In the genomic region with DNA sequence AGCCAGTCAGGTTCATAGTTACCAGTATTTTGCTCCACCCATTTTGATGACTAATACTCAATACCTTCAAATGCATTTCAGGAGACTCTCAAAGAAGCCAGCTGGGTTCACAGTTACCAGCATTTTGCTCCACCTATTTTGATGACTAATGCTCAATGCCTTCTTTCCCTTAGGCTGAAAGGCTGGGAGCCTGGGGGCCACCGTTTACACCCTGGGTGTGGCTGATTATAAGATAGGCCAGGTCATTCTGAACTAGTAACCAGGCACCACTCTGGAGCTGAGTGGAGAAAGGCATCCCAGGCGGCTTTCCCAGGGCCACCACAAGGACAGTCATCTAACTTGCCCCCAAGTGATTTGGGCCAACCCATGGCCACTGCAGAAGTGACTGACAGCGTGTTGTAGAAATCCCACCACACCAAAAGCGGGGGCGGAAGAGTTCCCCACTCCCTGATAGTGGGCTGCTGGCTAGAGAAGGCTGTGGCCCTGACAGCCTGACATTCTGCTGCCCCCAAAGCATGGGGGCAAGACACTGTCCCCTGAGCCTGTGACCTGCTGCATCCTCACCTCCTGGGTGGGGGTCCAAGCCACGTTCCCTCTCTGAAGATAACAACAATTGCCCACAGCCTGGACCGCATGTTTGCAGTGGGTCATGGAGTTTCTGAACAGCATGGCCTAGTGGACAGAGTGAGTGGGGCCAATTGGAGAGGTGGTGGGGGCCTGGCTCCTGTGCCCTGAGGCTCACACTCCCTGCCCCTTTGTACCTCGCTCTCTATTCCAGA, we compare ENCODE assay signal across 12 cellular contexts. TPM values are rescaled to one million over a fixed set of nuclear protein-coding genes. Genes with fewer than 3 reads are reported as not detected.
DNase-seq lines count a peak whose midpoint lies in the region; ATAC-seq, FAIRE-seq and TF ChIP-seq lines count a peak whose summit lies in the region.
"Had no signal": no experiment of that assay in that cellular context is flagged by ENCODE, and none has a peak within 500 bp of the region (broad histone marks: within the 10 kb centered on the region; RNA-seq: fewer than 3 reads in every experiment).

No MANE protein-coding gene starts in this region.

- no peak overlapping the region for H3K27ac Mint-ChIP-seq in H9
- H3K27ac Mint-ChIP-seq: activated naive CD4-positive, alpha-beta T cell treated with anti-CD3 and anti-CD28 coated beads, Interleukin-2, amount 50 U/mL, for 24 hours had no signal

- no peaks in the 10 kb centered on the region for H3K79me2 ChIP-seq in H9 (ENCODE audit: insufficient read depth, low read length)
- H3K79me2 ChIP-seq in PC-3 (ENCODE audit: low read length) = no peaks in the 10 kb centered on the region
- no peaks in the 10 kb centered on the region for H3K79me2 ChIP-seq in MM.1S (ENCODE audit: low read length)

- H3K79me1 ChIP-seq in H9 (ENCODE audit: insufficient read depth, low read depth, low read length, poor library complexity, severe bottlenecking) = no peaks in the 10 kb centered on the region

- peak; percentile 36 for DNase-seq in H9
- DNase-seq in PC-3 = peak; percentile 98
- DNase-seq in pancreas = peak in 2 of 6 donors; percentile 24
- DNase-seq in sciatic nerve (ENCODE audit: low spot score) = no peak
- DNase-seq in MM.1S = no peak
- no peak for DNase-seq in cerebellar nuclear complex (lab: John Stamatoyannopoulos, UW)
- DNase-seq in ovary = no peak
- DNase-seq: retina had no signal

- H4K5ac ChIP-seq in H9 (ENCODE audit: insufficient read length, low read depth, low read length) = no peak overlapping the region

- TF ChIP-seq CTCF in H9 (conservative IDR thresholded peaks at IDR 0.05) (no peak), PC-3 (conservative IDR thresholded peaks at IDR 0.05; ENCODE audit: low read depth, low read length) (no peak), pancreas (IDR thresholded peaks at IDR 0.05) (no peak), MM.1S (IDR thresholded peaks at IDR 0.05; ENCODE audit: low read length) (no peak), ovary (IDR thresholded peaks at IDR 0.05) (no peak)

- H3K27me3 Mint-ChIP-seq in H9 (ENCODE audit: low read depth) = peaks cover 4% of the 10 kb centered on the region
- H3K27me3 Mint-ChIP-seq: activated naive CD4-positive, alpha-beta T cell treated with anti-CD3 and anti-CD28 coated beads, Interleukin-2, amount 50 U/mL, for 24 hours had no signal

- no peak overlapping the region for H3K14ac ChIP-seq in H9 (ENCODE audit: insufficient read depth, low read length)

- no peak overlapping the region for H3T11ph ChIP-seq in H9 (ENCODE audit: low read length)

- H2BK15ac ChIP-seq in H9 (ENCODE audit: low read depth, low read length) = no peak overlapping the region

- H3K56ac ChIP-seq in H9 (ENCODE audit: insufficient read length, low read depth, low read length) = no peak overlapping the region

- H2BK12ac ChIP-seq in H9 (ENCODE audit: insufficient read length, low read depth, low read length) = no peak overlapping the region

- H3K4me3 Mint-ChIP-seq in H9 = no peak overlapping the region
- H3K4me3 Mint-ChIP-seq: activated naive CD4-positive, alpha-beta T cell treated with anti-CD3 and anti-CD28 coated beads, Interleukin-2, amount 50 U/mL, for 24 hours had no signal

- no peaks in the 10 kb centered on the region for H3K23me2 ChIP-seq in H9 (ENCODE audit: insufficient read length, low read depth, low read length, poor library complexity, severe bottlenecking)

- no peak for TF ChIP-seq EP300 in ovary (IDR thresholded peaks at IDR 0.05)

- no peak overlapping the region for H2BK5ac ChIP-seq in H9 (ENCODE audit: insufficient read length, low read length)

- no peak overlapping the region for H3K18ac ChIP-seq in H9 (ENCODE audit: insufficient read length, low read depth, low read length)

- H4K20me1 ChIP-seq in H9 (ENCODE audit: control insufficient read depth, insufficient read depth, insufficient read length) (no peaks in the 10 kb centered on the region), PC-3 (ENCODE audit: low read length) (no peaks in the 10 kb centered on the region), MM.1S (ENCODE audit: insufficient read depth, low read length) (no peaks in the 10 kb centered on the region)

- H3K9ac ChIP-seq in H9 (ENCODE audit: extremely low read depth, insufficient read length, low read length) (no peak overlapping the region), PC-3 (ENCODE audit: low read length) (peak overlapping the region; percentile 80), MM.1S (ENCODE audit: low read length) (no peak overlapping the region)

- no peaks in the 10 kb centered on the region; a peak in 1 of 7 replicates for H3K36me3 Mint-ChIP-seq in H9 (ENCODE audit: insufficient read depth in 1 of 3, low read depth in 3 of 3)
- H3K36me3 Mint-ChIP-seq: activated naive CD4-positive, alpha-beta T cell treated with anti-CD3 and anti-CD28 coated beads, Interleukin-2, amount 50 U/mL, for 24 hours had no signal

- CTCF ChIA-PET in PC-3 (lab: Charles Lee) = no interaction called here

- H2AK5ac ChIP-seq in H9 (ENCODE audit: insufficient read length, low read length) = no peak overlapping the region

- no peak overlapping the region for H4K91ac ChIP-seq in H9 (ENCODE audit: insufficient read length, low read depth, low read length)

- no peak overlapping the region for H4K8ac ChIP-seq in H9 (replicated peaks; ENCODE audit: insufficient read length, low read depth, low read length)

- peaks cover 27 to 28% of the 10 kb centered on the region in 2 experiments for H3K4me1 Mint-ChIP-seq in H9
- H3K4me1 Mint-ChIP-seq: activated naive CD4-positive, alpha-beta T cell treated with anti-CD3 and anti-CD28 coated beads, Interleukin-2, amount 50 U/mL, for 24 hours had no signal

- intact Hi-C loops in PC-3 (cut with micrococcal nuclease) = loop anchor here (2.0 kb wide), 1 partner anchor 20 kb away; no protein-coding TSS in a partner anchor
- intact Hi-C loops in pancreas (cut with DNase I) = no loop called here
- intact Hi-C loops in sciatic nerve (cut with DNase I) = no loop called here
- intact Hi-C loops in ovary (cut with DNase I) = no loop called here

- no peak for TF ChIP-seq POLR2A in ovary (IDR thresholded peaks at IDR 0.05)

- H3K9me3 Mint-ChIP-seq in H9 = no peaks in the 10 kb centered on the region
- H3K9me3 Mint-ChIP-seq: activated naive CD4-positive, alpha-beta T cell treated with anti-CD3 and anti-CD28 coated beads, Interleukin-2, amount 50 U/mL, for 24 hours had no signal

- H3K4me1 ChIP-seq in H9 (ENCODE audit: insufficient read depth, low read length) (peaks cover 4% of the 10 kb centered on the region; the same call in 1 of the 2 replicates), PC-3 (ENCODE audit: insufficient read depth, low read length) (peaks cover 50% of the 10 kb centered on the region), esophagus (ENCODE audit: control insufficient read depth in 2 of 2, insufficient read depth in 2 of 2, low read length in 1 of 2) (peaks cover 25 to 49% of the 10 kb centered on the region in 2 donors), pancreas (no peaks in the 10 kb centered on the region), MM.1S (ENCODE audit: low read length) (no peaks in the 10 kb centered on the region), ovary (ENCODE audit: insufficient read depth) (peaks cover 5% of the 10 kb centered on the region)
- H3K4me1 ChIP-seq: HAP-1 had no signal

- no peak overlapping the region for H2BK120ac ChIP-seq in H9 (ENCODE audit: low read depth, low read length, poor library complexity, severe bottlenecking)

- H3K27me3 ChIP-seq in H9 (ENCODE audit: insufficient read depth, low read length) (no peaks in the 10 kb centered on the region), PC-3 (ENCODE audit: low read length) (no peaks in the 10 kb centered on the region), esophagus (ENCODE audit: control insufficient read depth in 1 of 2, insufficient read depth in 2 of 2, low read length in 2 of 2) (no peaks in the 10 kb centered on the region), pancreas (no peaks in the 10 kb centered on the region), MM.1S (replicated peaks; ENCODE audit: insufficient read depth, low read length) (peaks cover 4% of the 10 kb centered on the region), ovary (no peaks in the 10 kb centered on the region)

- TSS peak; percentile 50 for BruUV-seq in PC-3 (replicated peaks; lab: Mats Ljungman, UMichigan)

- no peaks in the 10 kb centered on the region for H3K9me3 ChIP-seq in H9 (ENCODE audit: control insufficient read depth, low read depth, low read length)
- no peaks in the 10 kb centered on the region for H3K9me3 ChIP-seq in PC-3 (ENCODE audit: low read length)
- H3K9me3 ChIP-seq in esophagus (ENCODE audit: control insufficient read depth in 2 of 2, insufficient read depth in 1 of 2, low read depth in 1 of 2, low read length in 1 of 2) = no peaks in the 10 kb centered on the region
- H3K9me3 ChIP-seq in pancreas = no peaks in the 10 kb centered on the region
- no peaks in the 10 kb centered on the region for H3K9me3 ChIP-seq in MM.1S (replicated peaks; ENCODE audit: insufficient read depth, low read length)
- H3K9me3 ChIP-seq in ovary = no peaks in the 10 kb centered on the region
- H3K9me3 ChIP-seq: HAP-1 had no signal

- POLR2A ChIA-PET in PC-3 (lab: Charles Lee; ENCODE audit: unreplicated experiment) = no interaction called here

- no peaks in the 10 kb centered on the region for H3K9me2 ChIP-seq in PC-3 (replicated peaks; ENCODE audit: low read length)
- no peaks in the 10 kb centered on the region for H3K9me2 ChIP-seq in MM.1S (replicated peaks; ENCODE audit: insufficient read depth, low read length)

- no peak overlapping the region for H2BK20ac ChIP-seq in H9 (ENCODE audit: low read depth, low read length, poor library complexity, severe bottlenecking)

- H3F3A ChIP-seq in PC-3 (ENCODE audit: low read length, unreplicated experiment) = no peaks in the 10 kb centered on the region
- H3F3A ChIP-seq in MM.1S (ENCODE audit: insufficient read depth, low read length) = no peaks in the 10 kb centered on the region

- ATAC-seq in PC-3 = peak; percentile 77
- peak; percentile 31 to 75 (median 64) for ATAC-seq in pancreas
- no peak for ATAC-seq in sciatic nerve
- ATAC-seq: GM12878 had no signal

- H3K36me3 ChIP-seq in PC-3 (ENCODE audit: low read depth, low read length) (no peaks in the 10 kb centered on the region), esophagus (ENCODE audit: control insufficient read depth in 2 of 2, insufficient read depth in 2 of 2, low read length in 1 of 2) (no peaks in the 10 kb centered on the region), pancreas (no peaks in the 10 kb centered on the region), MM.1S (replicated peaks; ENCODE audit: insufficient read depth, low read length) (no peaks in the 10 kb centered on the region), ovary (no peaks in the 10 kb centered on the region)
- H3K36me3 ChIP-seq: HAP-1 had no signal

- H2AFZ ChIP-seq in H9 (ENCODE audit: low read length) (no peak overlapping the region), PC-3 (ENCODE audit: low read length) (no peak overlapping the region), MM.1S (ENCODE audit: low read length) (no peak overlapping the region)

- no peak overlapping the region for H3K4ac ChIP-seq in H9 (ENCODE audit: low read depth, low read length)

- WGBS in H9 (ENCODE audit: extremely low coverage, insufficient read length, low lambda C conversion rate) = no CpG with 5 or more reads among the region's 8 CpGs
- WGBS in esophagus, 2 donors = 75 to 76% methylated on average over 7 to 8 of the region's 8 CpGs
- 73 to 83% methylated on average over 8 of the region's 8 CpGs for WGBS in pancreas, 2 donors
- WGBS in ovary, 3 donors = 80 to 81% (median 81%) methylated on average over 8 of the region's 8 CpGs

- no peak for FAIRE-seq in pancreas (lab: Jason Lieb, UNC)
- FAIRE-seq: GM12878 had no signal

- H3K4me2 ChIP-seq in H9 (ENCODE audit: insufficient read depth, insufficient read length, low read length) (no peak overlapping the region), PC-3 (ENCODE audit: low read length) (peak overlapping the region; percentile 79), MM.1S (ENCODE audit: low read depth, low read length) (no peak overlapping the region)

- H3K4me3 ChIP-seq in PC-3 (ENCODE audit: low read length) (peak overlapping the region; percentile 46; the same call in 1 of the 2 replicates), esophagus (ENCODE audit: low read depth in 1 of 2, low read length in 2 of 2) (no peak overlapping the region), pancreas (no peak overlapping the region), MM.1S (ENCODE audit: low read length) (no peak overlapping the region), ovary (no peak overlapping the region)
- H3K4me3 ChIP-seq: GM12878, HAP-1 had no signal

- no peak overlapping the region for H3K23ac ChIP-seq in H9 (ENCODE audit: insufficient read length, low read depth, low read length)

- no peak overlapping the region for H3K27ac ChIP-seq in H9 (ENCODE audit: insufficient read length, low read depth, low read length)
- H3K27ac ChIP-seq in PC-3 (ENCODE audit: low read length) = peak overlapping the region; percentile 96
- H3K27ac ChIP-seq in esophagus (ENCODE audit: low read depth in 2 of 2, low read length in 1 of 2) = peak overlapping the region; percentile 39 to 58
- H3K27ac ChIP-seq in pancreas = no peak overlapping the region
- H3K27ac ChIP-seq in MM.1S (ENCODE audit: low read length) = no peak overlapping the region
- no peak overlapping the region for H3K27ac ChIP-seq in ovary

RNA-seq across cellular contexts. Expression of gene ZNF488, which starts 23.0 kb away (rescaled TPM):
- 2.9 and 3.2 TPM in 2 replicates for total RNA-seq in H9 (2021)
- total RNA-seq in PC-3 (2014; rRNA removed) = 1.7 and 2.1 TPM in 2 replicates
- polyA plus RNA-seq in esophagus = under 1 TPM; 0.81 to 0.94 TPM
- total RNA-seq in pancreas = under 1 TPM in 2 of 6 donors, not detected in 4; 0.09 to 0.16 TPM
- polyA plus RNA-seq in pancreas = not detected
- total RNA-seq in sciatic nerve = 0.71 TPM
- under 1 TPM; 0.15 to 0.57 (median 0.20) TPM for total RNA-seq in ovary
- under 1 TPM; 0.34 to 0.42 TPM for polyA plus RNA-seq in ovary
- total RNA-seq: GM12878 had no signal
- polyA plus RNA-seq: GM12878 had no signal

RNA-seq across cellular contexts. Expression of gene RBP3, which starts 58.9 kb away (rescaled TPM):
- total RNA-seq in H9 (2021) = not detected in 2 replicates
- total RNA-seq in PC-3 (2014; rRNA removed) = not detected in 2 replicates
- not detected for polyA plus RNA-seq in esophagus
- total RNA-seq in pancreas = not detected
- polyA plus RNA-seq in pancreas = not detected
- not detected for total RNA-seq in sciatic nerve
- not detected for total RNA-seq in ovary
- not detected for polyA plus RNA-seq in ovary
- total RNA-seq: GM12878 had no signal
- polyA plus RNA-seq: GM12878 had no signal

Comparison
In these comparisons a context has a peak if more than half of its experiments do, and no peak if none do; other contexts are left out.
1. DNase-seq: peak in H9 (single experiment) and PC-3 (single experiment); none in sciatic nerve (single experiment), MM.1S (single experiment), cerebellar nuclear complex (0 of 2) and ovary (0 of 5).
2. H3K27ac ChIP-seq: peak in PC-3 (single experiment) and esophagus (2 of 2); none in H9 (single experiment), pancreas (0 of 4), MM.1S (single experiment) and ovary (0 of 2).